Comparison of ENCODE assay signal across 8 cellular contexts in genomic region chr2:199019898-199020507, GRCh38.
DNase-seq lines count a peak whose midpoint lies in the region; ATAC-seq and TF ChIP-seq lines count a peak whose summit lies in the region.

No MANE protein-coding gene starts in this region.

- DNase-seq in Daoy (ENCODE audit: low read depth) (peak; percentile 38), RPMI7951 (ENCODE audit: low read depth) (peak; percentile 68), hepatocyte (ENCODE audit: low spot score) (peak; percentile 60)
- DNase-seq in activated CD4-positive, alpha-beta T cell treated with anti-CD3 and anti-CD28 coated beads for 36 hours: no peak
- no peak for DNase-seq in stimulated activated effector memory CD8-positive, alpha-beta T cell treated with anti-CD3 and anti-CD28 coated beads, Interleukin-12 subunit alpha, Interleukin-12 subunit beta, amount 100 ng/mL, for 72 hours (ENCODE audit: low spot score in 2 of 2)

- TF ChIP-seq CTCF in hepatocyte (IDR thresholded peaks at IDR 0.05; ENCODE audit: poor library complexity): peak; percentile 53

- peaks cover 2% of the 10 kb centered on the region for H3K27me3 Mint-ChIP-seq in activated CD4-positive, alpha-beta T cell treated with anti-CD3 and anti-CD28 coated beads for 36 hours

- H2AFZ ChIP-seq in hepatocyte: no peak overlapping the region

- CTCF ChIA-PET in activated CD4-positive, alpha-beta T cell treated with anti-CD3 and anti-CD28 coated beads for 36 hours (lab: Charles Lee): no interaction called here

- no peaks in the 10 kb centered on the region for H3K4me1 ChIP-seq in hepatocyte (ENCODE audit: insufficient read depth)

- no peak overlapping the region for H3K27ac ChIP-seq in hepatocyte

- no peaks in the 10 kb centered on the region for H3K4me1 Mint-ChIP-seq in activated CD4-positive, alpha-beta T cell treated with anti-CD3 and anti-CD28 coated beads for 36 hours
- H3K4me1 Mint-ChIP-seq in stimulated activated effector memory CD8-positive, alpha-beta T cell treated with anti-CD3 and anti-CD28 coated beads, Interleukin-12 subunit alpha, Interleukin-12 subunit beta, amount 100 ng/mL, for 72 hours: no peaks in the 10 kb centered on the region

- peaks cover 3% of the 10 kb centered on the region for H3K27me3 ChIP-seq in hepatocyte

- no peaks in the 10 kb centered on the region for H3K36me3 Mint-ChIP-seq in activated CD4-positive, alpha-beta T cell treated with anti-CD3 and anti-CD28 coated beads for 36 hours (ENCODE audit: low read depth)
- no peaks in the 10 kb centered on the region for H3K36me3 Mint-ChIP-seq in stimulated activated effector memory CD8-positive, alpha-beta T cell treated with anti-CD3 and anti-CD28 coated beads, Interleukin-12 subunit alpha, Interleukin-12 subunit beta, amount 100 ng/mL, for 72 hours

- H3K4me2 ChIP-seq in hepatocyte: no peak overlapping the region

- intact Hi-C loops in activated CD4-positive, alpha-beta T cell treated with anti-CD3 and anti-CD28 coated beads for 36 hours (cut with DNase I, micrococcal nuclease): no loop called here

- H3K9me3 Mint-ChIP-seq in activated CD4-positive, alpha-beta T cell treated with anti-CD3 and anti-CD28 coated beads for 36 hours (ENCODE audit: low read depth): no peaks in the 10 kb centered on the region
- peaks cover 4% of the 10 kb centered on the region for H3K9me3 Mint-ChIP-seq in stimulated activated effector memory CD8-positive, alpha-beta T cell treated with anti-CD3 and anti-CD28 coated beads, Interleukin-12 subunit alpha, Interleukin-12 subunit beta, amount 100 ng/mL, for 72 hours

- H4K20me1 ChIP-seq in hepatocyte (ENCODE audit: insufficient read depth, poor library complexity, severe bottlenecking): no peaks in the 10 kb centered on the region

- H3K27ac Mint-ChIP-seq in activated CD4-positive, alpha-beta T cell treated with anti-CD3 and anti-CD28 coated beads for 36 hours: no peak overlapping the region
- no peak overlapping the region for H3K27ac Mint-ChIP-seq in stimulated activated effector memory CD8-positive, alpha-beta T cell treated with anti-CD3 and anti-CD28 coated beads, Interleukin-12 subunit alpha, Interleukin-12 subunit beta, amount 100 ng/mL, for 72 hours

- H3K9me3 ChIP-seq in hepatocyte (ENCODE audit: low read depth): no peaks in the 10 kb centered on the region

- ATAC-seq in HG03469 (IDR thresholded peaks at IDR 0.05; ENCODE audit: unreplicated experiment) (peak; percentile 70), HG02759 (IDR thresholded peaks at IDR 0.05; ENCODE audit: unreplicated experiment) (no peak), HG02840 (IDR thresholded peaks at IDR 0.05; ENCODE audit: low FRiP score, unreplicated experiment) (no peak)
- ATAC-seq in activated CD4-positive, alpha-beta T cell treated with anti-CD3 and anti-CD28 coated beads for 36 hours: no peak
- ATAC-seq in stimulated activated effector memory CD8-positive, alpha-beta T cell treated with anti-CD3 and anti-CD28 coated beads, Interleukin-12 subunit alpha, Interleukin-12 subunit beta, amount 100 ng/mL, for 72 hours: no peak

- H3K79me2 ChIP-seq in hepatocyte: no peaks in the 10 kb centered on the region

- no peaks in the 10 kb centered on the region for H3K36me3 ChIP-seq in hepatocyte (replicated peaks; ENCODE audit: insufficient read depth, low read depth)

- no peaks in the 10 kb centered on the region for H3K9me2 ChIP-seq in hepatocyte (replicated peaks; ENCODE audit: insufficient read depth)

- no peak overlapping the region for H3K4me3 ChIP-seq in hepatocyte

- WGBS in hepatocyte (ENCODE audit: low lambda C conversion rate, missing lambda C conversion rate): 48% methylated on average over 4 of the region's 4 CpGs

- POLR2A ChIA-PET in activated CD4-positive, alpha-beta T cell treated with anti-CD3 and anti-CD28 coated beads for 36 hours (lab: Charles Lee): no interaction called here

- no peak overlapping the region for H3K4me3 Mint-ChIP-seq in activated CD4-positive, alpha-beta T cell treated with anti-CD3 and anti-CD28 coated beads for 36 hours
- H3K4me3 Mint-ChIP-seq in stimulated activated effector memory CD8-positive, alpha-beta T cell treated with anti-CD3 and anti-CD28 coated beads, Interleukin-12 subunit alpha, Interleukin-12 subunit beta, amount 100 ng/mL, for 72 hours: no peak overlapping the region

Comparison
In these comparisons a context has a peak if more than half of its experiments do, and no peak if none do; other contexts are left out.
1. DNase-seq: peak in Daoy (single experiment), RPMI7951 (single experiment) and hepatocyte (single experiment); none in activated CD4-positive, alpha-beta T cell treated with anti-CD3 and anti-CD28 coated beads for 36 hours (single experiment) and stimulated activated effector memory CD8-positive, alpha-beta T cell treated with anti-CD3 and anti-CD28 coated beads, Interleukin-12 subunit alpha, Interleukin-12 subunit beta, amount 100 ng/mL, for 72 hours (0 of 2).